In the genomic region with DNA sequence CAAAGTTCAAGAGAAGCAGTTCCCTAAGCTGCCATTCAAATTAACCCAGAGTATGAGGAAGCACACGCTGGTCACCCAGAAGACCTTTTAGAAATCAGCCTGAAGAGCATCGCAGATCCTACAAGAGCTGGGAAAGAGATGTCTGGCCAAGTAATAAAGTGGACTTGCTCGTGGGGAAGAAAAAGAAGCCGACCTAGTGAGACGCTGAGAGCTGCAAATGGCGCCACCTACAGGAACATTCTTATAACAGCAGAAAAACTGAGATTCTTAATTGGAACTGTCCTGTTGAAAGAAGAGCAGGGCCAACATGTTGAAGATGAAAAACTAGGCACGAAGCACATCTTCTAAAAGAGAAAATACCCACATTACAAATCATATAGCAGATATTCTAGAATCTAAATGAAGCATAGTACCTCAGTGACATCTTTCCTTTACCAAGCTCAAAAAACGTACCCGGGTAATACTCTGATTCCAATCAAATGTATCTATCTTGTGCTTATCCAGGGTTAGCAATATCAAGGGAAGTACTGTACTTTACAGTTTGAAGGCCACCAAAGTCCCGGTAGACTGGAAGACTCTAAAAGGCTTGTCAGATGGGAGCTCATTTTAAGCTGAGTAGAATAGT, we compare ENCODE assay signal across 1 cellular context.
TF ChIP-seq lines count a peak whose summit lies in the region.

No MANE protein-coding gene starts in this region.

TF ChIP-seq in WTC11, 78 proteins besides CTCF, POLR2A, EP300 and RAD21 (continued from another document):
- TF ChIP-seq, protein P1, sequence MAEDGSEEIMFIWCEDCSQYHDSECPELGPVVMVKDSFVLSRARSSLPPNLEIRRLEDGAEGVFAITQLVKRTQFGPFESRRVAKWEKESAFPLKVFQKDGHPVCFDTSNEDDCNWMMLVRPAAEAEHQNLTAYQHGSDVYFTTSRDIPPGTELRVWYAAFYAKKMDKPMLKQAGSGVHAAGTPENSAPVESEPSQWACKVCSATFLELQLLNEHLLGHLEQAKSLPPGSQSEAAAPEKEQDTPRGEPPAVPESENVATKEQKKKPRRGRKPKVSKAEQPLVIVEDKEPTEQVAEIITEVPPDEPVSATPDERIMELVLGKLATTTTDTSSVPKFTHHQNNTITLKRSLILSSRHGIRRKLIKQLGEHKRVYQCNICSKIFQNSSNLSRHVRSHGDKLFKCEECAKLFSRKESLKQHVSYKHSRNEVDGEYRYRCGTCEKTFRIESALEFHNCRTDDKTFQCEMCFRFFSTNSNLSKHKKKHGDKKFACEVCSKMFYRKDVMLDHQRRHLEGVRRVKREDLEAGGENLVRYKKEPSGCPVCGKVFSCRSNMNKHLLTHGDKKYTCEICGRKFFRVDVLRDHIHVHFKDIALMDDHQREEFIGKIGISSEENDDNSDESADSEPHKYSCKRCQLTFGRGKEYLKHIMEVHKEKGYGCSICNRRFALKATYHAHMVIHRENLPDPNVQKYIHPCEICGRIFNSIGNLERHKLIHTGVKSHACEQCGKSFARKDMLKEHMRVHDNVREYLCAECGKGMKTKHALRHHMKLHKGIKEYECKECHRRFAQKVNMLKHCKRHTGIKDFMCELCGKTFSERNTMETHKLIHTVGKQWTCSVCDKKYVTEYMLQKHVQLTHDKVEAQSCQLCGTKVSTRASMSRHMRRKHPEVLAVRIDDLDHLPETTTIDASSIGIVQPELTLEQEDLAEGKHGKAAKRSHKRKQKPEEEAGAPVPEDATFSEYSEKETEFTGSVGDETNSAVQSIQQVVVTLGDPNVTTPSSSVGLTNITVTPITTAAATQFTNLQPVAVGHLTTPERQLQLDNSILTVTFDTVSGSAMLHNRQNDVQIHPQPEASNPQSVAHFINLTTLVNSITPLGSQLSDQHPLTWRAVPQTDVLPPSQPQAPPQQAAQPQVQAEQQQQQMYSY (CRISPR knock-in tag; IDR thresholded peaks at IDR 0.05): no peak
- TF ChIP-seq ZNF396 (CRISPR knock-in tag; IDR thresholded peaks at IDR 0.05; ENCODE audit: borderline replicate concordance) (no peak), ZNF121 (CRISPR knock-in tag; IDR thresholded peaks at IDR 0.05) (no peak), CREB1 (CRISPR knock-in tag; IDR thresholded peaks at IDR 0.05) (no peak), ZBTB21 (CRISPR knock-in tag; IDR thresholded peaks at IDR 0.05; ENCODE audit: borderline replicate concordance) (no peak), ZNF219 (CRISPR knock-in tag; IDR thresholded peaks at IDR 0.05; ENCODE audit: borderline replicate concordance) (no peak), NR3C1 (CRISPR knock-in tag; conservative IDR thresholded peaks at IDR 0.05; ENCODE audit: low read depth) (no peak), NFE2L1 (CRISPR knock-in tag; IDR thresholded peaks at IDR 0.05) (no peak), GRHL2 (CRISPR knock-in tag; IDR thresholded peaks at IDR 0.05; ENCODE audit: insufficient replicate concordance, severe bottlenecking) (no peak)
- TF ChIP-seq, protein P2, sequence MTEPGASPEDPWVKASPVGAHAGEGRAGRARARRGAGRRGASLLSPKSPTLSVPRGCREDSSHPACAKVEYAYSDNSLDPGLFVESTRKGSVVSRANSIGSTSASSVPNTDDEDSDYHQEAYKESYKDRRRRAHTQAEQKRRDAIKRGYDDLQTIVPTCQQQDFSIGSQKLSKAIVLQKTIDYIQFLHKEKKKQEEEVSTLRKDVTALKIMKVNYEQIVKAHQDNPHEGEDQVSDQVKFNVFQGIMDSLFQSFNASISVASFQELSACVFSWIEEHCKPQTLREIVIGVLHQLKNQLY (CRISPR knock-in tag; IDR thresholded peaks at IDR 0.05): no peak
- TF ChIP-seq, protein P3, sequence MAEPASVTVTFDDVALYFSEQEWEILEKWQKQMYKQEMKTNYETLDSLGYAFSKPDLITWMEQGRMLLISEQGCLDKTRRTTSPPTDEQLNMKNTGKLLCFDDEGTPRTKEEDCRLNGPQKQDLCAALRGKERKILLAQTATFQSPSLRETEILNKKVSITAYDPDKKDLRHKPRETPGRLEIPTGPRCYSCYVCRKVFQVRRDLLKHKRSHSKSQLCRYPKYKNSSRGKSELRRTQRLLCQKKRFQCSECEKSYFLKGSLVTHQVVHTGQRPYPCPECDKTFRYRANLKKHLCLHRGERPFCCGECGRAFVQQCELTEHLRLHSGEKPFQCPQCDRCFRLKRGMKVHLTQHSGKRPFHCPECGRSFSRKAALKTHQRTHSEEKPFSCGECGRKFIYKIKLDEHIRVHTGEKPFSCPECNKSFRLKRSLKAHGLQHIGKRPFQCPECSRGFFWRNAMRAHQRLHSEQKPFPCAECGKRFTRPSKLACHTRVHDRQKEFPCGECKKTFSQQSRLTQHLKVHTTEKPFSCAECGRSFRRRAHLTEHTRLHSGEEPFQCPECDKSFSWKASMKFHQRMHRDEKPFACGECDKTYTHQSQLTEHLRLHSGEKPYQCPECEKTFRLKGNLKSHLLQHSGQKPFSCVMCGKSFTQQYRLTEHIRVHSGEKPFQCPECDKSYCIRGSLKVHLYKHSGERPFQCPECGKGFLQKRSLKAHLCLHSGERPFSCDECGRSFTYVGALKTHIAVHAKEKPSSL (CRISPR knock-in tag; conservative IDR thresholded peaks at IDR 0.05): no peak
- TF ChIP-seq, protein P4, sequence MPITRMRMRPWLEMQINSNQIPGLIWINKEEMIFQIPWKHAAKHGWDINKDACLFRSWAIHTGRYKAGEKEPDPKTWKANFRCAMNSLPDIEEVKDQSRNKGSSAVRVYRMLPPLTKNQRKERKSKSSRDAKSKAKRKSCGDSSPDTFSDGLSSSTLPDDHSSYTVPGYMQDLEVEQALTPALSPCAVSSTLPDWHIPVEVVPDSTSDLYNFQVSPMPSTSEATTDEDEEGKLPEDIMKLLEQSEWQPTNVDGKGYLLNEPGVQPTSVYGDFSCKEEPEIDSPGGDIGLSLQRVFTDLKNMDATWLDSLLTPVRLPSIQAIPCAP (CRISPR knock-in tag; IDR thresholded peaks at IDR 0.05): no peak
- TF ChIP-seq, protein P5, sequence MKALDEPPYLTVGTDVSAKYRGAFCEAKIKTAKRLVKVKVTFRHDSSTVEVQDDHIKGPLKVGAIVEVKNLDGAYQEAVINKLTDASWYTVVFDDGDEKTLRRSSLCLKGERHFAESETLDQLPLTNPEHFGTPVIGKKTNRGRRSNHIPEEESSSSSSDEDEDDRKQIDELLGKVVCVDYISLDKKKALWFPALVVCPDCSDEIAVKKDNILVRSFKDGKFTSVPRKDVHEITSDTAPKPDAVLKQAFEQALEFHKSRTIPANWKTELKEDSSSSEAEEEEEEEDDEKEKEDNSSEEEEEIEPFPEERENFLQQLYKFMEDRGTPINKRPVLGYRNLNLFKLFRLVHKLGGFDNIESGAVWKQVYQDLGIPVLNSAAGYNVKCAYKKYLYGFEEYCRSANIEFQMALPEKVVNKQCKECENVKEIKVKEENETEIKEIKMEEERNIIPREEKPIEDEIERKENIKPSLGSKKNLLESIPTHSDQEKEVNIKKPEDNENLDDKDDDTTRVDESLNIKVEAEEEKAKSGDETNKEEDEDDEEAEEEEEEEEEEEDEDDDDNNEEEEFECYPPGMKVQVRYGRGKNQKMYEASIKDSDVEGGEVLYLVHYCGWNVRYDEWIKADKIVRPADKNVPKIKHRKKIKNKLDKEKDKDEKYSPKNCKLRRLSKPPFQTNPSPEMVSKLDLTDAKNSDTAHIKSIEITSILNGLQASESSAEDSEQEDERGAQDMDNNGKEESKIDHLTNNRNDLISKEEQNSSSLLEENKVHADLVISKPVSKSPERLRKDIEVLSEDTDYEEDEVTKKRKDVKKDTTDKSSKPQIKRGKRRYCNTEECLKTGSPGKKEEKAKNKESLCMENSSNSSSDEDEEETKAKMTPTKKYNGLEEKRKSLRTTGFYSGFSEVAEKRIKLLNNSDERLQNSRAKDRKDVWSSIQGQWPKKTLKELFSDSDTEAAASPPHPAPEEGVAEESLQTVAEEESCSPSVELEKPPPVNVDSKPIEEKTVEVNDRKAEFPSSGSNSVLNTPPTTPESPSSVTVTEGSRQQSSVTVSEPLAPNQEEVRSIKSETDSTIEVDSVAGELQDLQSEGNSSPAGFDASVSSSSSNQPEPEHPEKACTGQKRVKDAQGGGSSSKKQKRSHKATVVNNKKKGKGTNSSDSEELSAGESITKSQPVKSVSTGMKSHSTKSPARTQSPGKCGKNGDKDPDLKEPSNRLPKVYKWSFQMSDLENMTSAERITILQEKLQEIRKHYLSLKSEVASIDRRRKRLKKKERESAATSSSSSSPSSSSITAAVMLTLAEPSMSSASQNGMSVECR (CRISPR knock-in tag; IDR thresholded peaks at IDR 0.05; ENCODE audit: borderline replicate concordance): no peak
